Comparison of ENCODE assay signal across 8 cellular contexts in genomic region chr10:69901623-69902505, GRCh38.
A peak's percentile ranks its signal among the peaks of the same experiment; 100 is the strongest.
DNase-seq lines count a peak whose midpoint lies in the region; ATAC-seq and TF ChIP-seq lines count a peak whose summit lies in the region.

No MANE protein-coding gene starts in this region.

- H3K27ac ChIP-seq in AG04450 (ENCODE audit: low read depth, low read length) (no peak overlapping the region), lower lobe of right lung (peak overlapping the region; percentile 46)

- CTCF ChIA-PET in AG04450 (lab: Charles Lee), result interaction anchor here (0.7 to 4.1 kb wide), 14 partner anchors 8 to 259 kb away, joined by 3 to 32 read pairs (median 5); partner anchors contain the start of gene COL13A1

- intact Hi-C loops in lower lobe of right lung (cut with DNase I), result no loop called here

- H3K4me3 ChIP-seq in AG04450 (ENCODE audit: low read depth, low read length), result no peak overlapping the region
- no peak overlapping the region for H3K4me3 ChIP-seq in GM06990 (replicated peaks; ENCODE audit: low read depth, low read length)
- H3K4me3 ChIP-seq in choroid plexus epithelial cell (ENCODE audit: low read depth, low read length), result no peak overlapping the region
- no peak overlapping the region for H3K4me3 ChIP-seq in lower lobe of right lung

- TF ChIP-seq CTCF in AG04450 (IDR thresholded peaks at IDR 0.05; ENCODE audit: low read depth, low read length) (peak; percentile 74), GM06990 (IDR thresholded peaks at IDR 0.05; ENCODE audit: insufficient read depth, low read length, poor library complexity, severe bottlenecking) (peak; percentile 58), choroid plexus epithelial cell (conservative IDR thresholded peaks at IDR 0.05; ENCODE audit: low read depth, low read length) (peak; percentile 79), lower lobe of right lung (IDR thresholded peaks at IDR 0.05) (peak; percentile 46)

- no peaks in the 10 kb centered on the region for H3K4me1 ChIP-seq in lower lobe of right lung

- H3K27me3 ChIP-seq in AG04450 (ENCODE audit: control insufficient read depth, insufficient read depth, low read length), result no peaks in the 10 kb centered on the region
- no peaks in the 10 kb centered on the region; the same call in 1 of the 2 replicates for H3K27me3 ChIP-seq in GM06990 (replicated peaks; ENCODE audit: control insufficient read depth, insufficient read depth, low read length)
- H3K27me3 ChIP-seq in lower lobe of right lung (ENCODE audit: low read depth), result no peaks in the 10 kb centered on the region

- ATAC-seq in lower lobe of right lung (peak; percentile 81 to 82), HG02852 (IDR thresholded peaks at IDR 0.05; ENCODE audit: unreplicated experiment) (no peak), HG03095 (IDR thresholded peaks at IDR 0.05; ENCODE audit: unreplicated experiment) (no peak), GM21526 (IDR thresholded peaks at IDR 0.05; ENCODE audit: low FRiP score, unreplicated experiment) (no peak)

- POLR2A ChIA-PET in AG04450 (lab: Yijun Ruan, JAX), result no interaction called here

- H3K9me3 ChIP-seq in AG04450 (ENCODE audit: control insufficient read depth, insufficient read depth, low read length) (no peaks in the 10 kb centered on the region), lower lobe of right lung (no peaks in the 10 kb centered on the region)

- no peaks in the 10 kb centered on the region for H3K36me3 ChIP-seq in GM06990 (ENCODE audit: control insufficient read depth, insufficient read depth, low read length)
- no peaks in the 10 kb centered on the region for H3K36me3 ChIP-seq in lower lobe of right lung

- DNase-seq in AG04450 (ENCODE audit: low read depth, low spot score) (peak; percentile 11), GM06990 (ENCODE audit: extremely low read depth, insufficient read length) (no peak), NCI-H510A (lab: John Stamatoyannopoulos, UW) (peak; percentile 18), choroid plexus epithelial cell (ENCODE audit: low read depth) (peak; percentile 75), lower lobe of right lung (peak; percentile 57)

Comparison
In these comparisons a context has a peak if more than half of its experiments do, and no peak if none do; other contexts are left out.
1. ATAC-seq: peak in lower lobe of right lung (2 of 2); none in HG02852 (single experiment), HG03095 (single experiment) and GM21526 (single experiment).
2. Peak in every context shown above with its lines, with median percentiles within 50 percentile points of each other: CTCF ChIP-seq.